8 cellular contexts compared by ENCODE assay signal in genomic region chr7:816300-816750, GRCh38. TPM values are rescaled to one million over a fixed set of nuclear protein-coding genes. Genes with fewer than 3 reads are reported as not detected.
DNase-seq lines count a peak whose midpoint lies in the region; ATAC-seq, FAIRE-seq and TF ChIP-seq lines count a peak whose summit lies in the region.

No MANE protein-coding gene starts in this region.

- H3K27me3 ChIP-seq in HepG2 (ENCODE audit: control insufficient read depth in 1 of 2, insufficient read depth in 2 of 2, low read length in 2 of 2) = no peaks in the 10 kb centered on the region; a peak in 1 of 5 replicates

- TF ChIP-seq RAD21 in HepG2 (CRISPR knock-in tag; IDR thresholded peaks at IDR 0.05) = no peak

- H3K36me3 ChIP-seq in HepG2 (replicated peaks in 1 of 2; ENCODE audit: control insufficient read depth in 1 of 2, insufficient read depth in 2 of 2, low read length in 2 of 2) = no peaks in the 10 kb centered on the region

- H3K9ac ChIP-seq in HepG2 (ENCODE audit: insufficient read depth, low read depth, low read length) = no peak overlapping the region; the same call in 1 of the 2 replicates

- in situ Hi-C loops in HepG2 (cut with HindIII; ENCODE audit: extremely low pct_ligation_motif_present, low pct_unique_long_range_greater_than_20kb) = no loop called here

- no peak for TF ChIP-seq EP300 in HepG2 (IDR thresholded peaks at IDR 0.05; ENCODE audit: low read depth in 2 of 2, low read length in 2 of 2)
- no peak for TF ChIP-seq EP300 in HepG2 (CRISPR knock-in tag; IDR thresholded peaks at IDR 0.05; ENCODE audit: borderline replicate concordance)

- H3K4me1 ChIP-seq in HepG2 (ENCODE audit: insufficient read depth, low read length) = peaks cover 81% of the 10 kb centered on the region

- peaks cover 42% of the 10 kb centered on the region for H3K79me2 ChIP-seq in HepG2 (ENCODE audit: insufficient read depth, low read length)

- POLR2A ChIA-PET in HepG2 (lab: Yijun Ruan, JAX) = interaction anchor here (0.7 to 1.1 kb wide), 2 partner anchors 85 to 141 kb away, joined by 3 read pairs; no protein-coding TSS in a partner anchor

- H3K36me3 Mint-ChIP-seq in CD14-positive monocyte = peaks cover 28% of the 10 kb centered on the region in 2 donors

- peak overlapping the region in 2 of 7 donors; percentile 58 to 82 for H3K27ac Mint-ChIP-seq in CD14-positive monocyte

- 0% methylated on average over 12 of the region's 51 CpGs for WGBS in HepG2 (ENCODE audit: low lambda C conversion rate)

- ATAC-seq in GM19397 (IDR thresholded peaks at IDR 0.05; ENCODE audit: unreplicated experiment) = peak; percentile 92
- peak; percentile 94 for ATAC-seq in HG03521 (IDR thresholded peaks at IDR 0.05; ENCODE audit: unreplicated experiment)
- ATAC-seq in HepG2 = peak; percentile 85

- H3K4me3 ChIP-seq in coronary artery (peak overlapping the region; percentile 93), HepG2 (replicated peaks in 1 of 3; ENCODE audit: insufficient read depth in 1 of 3, low read depth in 2 of 3, low read length in 3 of 3) (peak overlapping the region; percentile 53 to 93 (median 90); a peak in 4 of 6 replicates)

- peaks cover 0 to 5% (median 2%) of the 10 kb centered on the region in 7 donors for H3K9me3 Mint-ChIP-seq in CD14-positive monocyte

- peaks cover 58% of the 10 kb centered on the region for H3K4me1 Mint-ChIP-seq in CD14-positive monocyte

- H3K4me3 Mint-ChIP-seq in CD14-positive monocyte = peak overlapping the region; percentile 65 to 71

- no peak overlapping the region for H2AFZ ChIP-seq in HepG2 (ENCODE audit: low read length)

- intact Hi-C loops in CD14-positive monocyte (cut with micrococcal nuclease) (loop anchor here (5.0 to 10.0 kb wide), 2 partner anchors 56 to 158 kb away; partner anchors contain the start of gene COX19 (in 1 of the 2)), HepG2 (cut with micrococcal nuclease; ENCODE audit: unreplicated experiment) (loop anchor here (5.0 to 10.0 kb wide), 3 partner anchors 58 to 641 kb away; partner anchors contain the start of genes ADAP1, GET4 and MICALL2)

- H3K4me2 ChIP-seq in HepG2 (ENCODE audit: low read depth, low read length) = no peak overlapping the region

- H3K9me3 ChIP-seq in HepG2 (ENCODE audit: low read length) = no peaks in the 10 kb centered on the region

- DNase-seq in CD14-positive monocyte (ENCODE audit: low spot score) (peak; percentile 92), NCI-H748 (lab: John Stamatoyannopoulos, UW; ENCODE audit: unreplicated experiment) (peak; percentile 99), coronary artery (ENCODE audit: low spot score) (peak; percentile 98), HepG2 (ENCODE audit: low spot score) (peak; percentile 93)
- peak; percentile 97 for DNase-seq in activated CD4-positive, alpha-beta T cell treated with anti-CD3 and anti-CD28 coated beads, Interleukin-2, amount 50 U/mL, for 1 hour
- DNase-seq in stimulated activated CD4-positive, alpha-beta T cell treated with anti-CD3 and anti-CD28 coated beads, Interleukin-4, amount 100 ng/mL, for 24 hours = peak; percentile 96

- H3K27ac ChIP-seq in coronary artery (peak overlapping the region; percentile 93 to 94), HepG2 (ENCODE audit: extremely low read length, insufficient read depth, low read length) (no peak overlapping the region)

- H4K20me1 ChIP-seq in HepG2 (ENCODE audit: insufficient read depth, low read length) = peaks cover 27% of the 10 kb centered on the region

- BruUV-seq in HepG2 (replicated peaks; lab: Mats Ljungman, UMichigan) = no TSS peak

- TF ChIP-seq CTCF in CD14-positive monocyte (IDR thresholded peaks at IDR 0.05) (no peak), coronary artery (IDR thresholded peaks at IDR 0.05) (no peak), HepG2 (CRISPR knock-in tag; IDR thresholded peaks at IDR 0.05) (no peak)

- CTCF ChIA-PET in HepG2 (lab: Yijun Ruan, JAX; ENCODE audit: low intra/inter-chr PET ratio, low total read pairs) = no interaction called here

- H3K27me3 Mint-ChIP-seq in CD14-positive monocyte (ENCODE audit: low read depth in 3 of 3) = peaks cover 35 to 56% (median 37%) of the 10 kb centered on the region in 3 donors

- TF ChIP-seq POLR2A in HepG2 (IDR thresholded peaks at IDR 0.05; ENCODE audit: insufficient read depth in 1 of 2, low read depth in 2 of 2, low read length in 2 of 2) = peak; percentile 38 to 73; a peak in 3 of 4 replicates

- FAIRE-seq in HepG2 (lab: Jason Lieb, UNC) = no peak

TF ChIP-seq in HepG2, 621 proteins besides CTCF, POLR2A, EP300 and RAD21 (continues in another document):
- TF ChIP-seq DRAP1 (CRISPR knock-in tag; IDR thresholded peaks at IDR 0.05) = 0 out of 2 replicates have a peak, but pooled peaks have one; percentile 13
- TF ChIP-seq AFF4 (CRISPR knock-in tag; IDR thresholded peaks at IDR 0.05) = no peak
- no peak for TF ChIP-seq TERF1 (CRISPR knock-in tag; IDR thresholded peaks at IDR 0.05)
- TF ChIP-seq GABPB1 (CRISPR knock-in tag; IDR thresholded peaks at IDR 0.05) = peak; percentile 35; the same call in 1 of the 2 replicates
- no peak for TF ChIP-seq ETV6 (CRISPR knock-in tag; conservative IDR thresholded peaks at IDR 0.05)
- TF ChIP-seq SIX1 (CRISPR knock-in tag; IDR thresholded peaks at IDR 0.05; ENCODE audit: borderline replicate concordance) = no peak
- TF ChIP-seq MAX (IDR thresholded peaks at IDR 0.05) = peak; percentile 58; the same call in 1 of the 2 replicates

RNA-seq across cellular contexts. Expression of gene SUN1, which starts 16.0 kb away (rescaled TPM):
- polyA plus RNA-seq in CD14-positive monocyte (10 to 100 TPM; 44.2 to 51.5 TPM), HepG2 (2011; rRNA removed) (126 and 140 TPM in 2 replicates)
- total RNA-seq in HepG2 (2016; rRNA removed; fragmentation: Illumina TruSeq; extraction: Trizol) = 23.2 and 47.0 TPM in 2 replicates
- 20.5 and 20.8 TPM in 2 replicates for total RNA-seq in HepG2 (2016; cell fraction: cytosol; rRNA removed; fragmentation: Illumina TruSeq; extraction: Trizol; ENCODE audit: low read depth)
- total RNA-seq in HepG2 (2016; cell fraction: insoluble cytoplasmic fraction; rRNA removed; fragmentation: Illumina TruSeq; extraction: Trizol) = 23.7 and 48.5 TPM in 2 replicates
- total RNA-seq in HepG2 (2016; cell fraction: membrane; rRNA removed; fragmentation: Illumina TruSeq; extraction: Trizol) = 17.9 and 19.0 TPM in 2 replicates
- total RNA-seq in HepG2 (2016; cell fraction: nucleus; rRNA removed; fragmentation: Illumina TruSeq; extraction: Trizol) = 73.3 and 80.7 TPM in 2 replicates
- polyA plus RNA-seq in HepG2 (2011; cell fraction: cytosol; rRNA removed) = 172 and 209 TPM in 2 replicates
- polyA plus RNA-seq in HepG2 (2011; cell fraction: nucleus; rRNA removed) = 652 and 741 TPM in 2 replicates
- polyA plus RNA-seq in HepG2 (2012) = 71.5 and 75.9 TPM in 2 replicates
- polyA plus RNA-seq in HepG2 (2016; cell fraction: cytosol; fragmentation: Illumina TruSeq; extraction: Trizol; ENCODE audit: low read depth) = 8.3 and 11.8 TPM in 2 replicates
- polyA plus RNA-seq in HepG2 (2016; cell fraction: insoluble cytoplasmic fraction; fragmentation: Illumina TruSeq; extraction: Trizol; ENCODE audit: low read depth) = 18.4 and 20.2 TPM in 2 replicates
- 7.5 and 9.3 TPM in 2 replicates for polyA plus RNA-seq in HepG2 (2016; cell fraction: membrane; fragmentation: Illumina TruSeq; extraction: Trizol; ENCODE audit: low read depth)
- 160 and 177 TPM in 2 replicates for polyA plus RNA-seq in HepG2 (2016; cell fraction: nucleus; fragmentation: Illumina TruSeq; extraction: Trizol; ENCODE audit: insufficient read depth, low read depth)
- polyA minus RNA-seq in HepG2 (2011; rRNA and poly(A)+ RNA removed; ENCODE audit: low replicate concordance) = 212 and 267 TPM in 2 replicates
- polyA minus RNA-seq in HepG2 (2011; cell fraction: cytosol; rRNA and poly(A)+ RNA removed) = 55.5 and 58.0 TPM in 2 replicates
- polyA minus RNA-seq in HepG2 (2011; cell fraction: nucleus; rRNA and poly(A)+ RNA removed) = 208 and 210 TPM in 2 replicates
